In the genomic region with DNA sequence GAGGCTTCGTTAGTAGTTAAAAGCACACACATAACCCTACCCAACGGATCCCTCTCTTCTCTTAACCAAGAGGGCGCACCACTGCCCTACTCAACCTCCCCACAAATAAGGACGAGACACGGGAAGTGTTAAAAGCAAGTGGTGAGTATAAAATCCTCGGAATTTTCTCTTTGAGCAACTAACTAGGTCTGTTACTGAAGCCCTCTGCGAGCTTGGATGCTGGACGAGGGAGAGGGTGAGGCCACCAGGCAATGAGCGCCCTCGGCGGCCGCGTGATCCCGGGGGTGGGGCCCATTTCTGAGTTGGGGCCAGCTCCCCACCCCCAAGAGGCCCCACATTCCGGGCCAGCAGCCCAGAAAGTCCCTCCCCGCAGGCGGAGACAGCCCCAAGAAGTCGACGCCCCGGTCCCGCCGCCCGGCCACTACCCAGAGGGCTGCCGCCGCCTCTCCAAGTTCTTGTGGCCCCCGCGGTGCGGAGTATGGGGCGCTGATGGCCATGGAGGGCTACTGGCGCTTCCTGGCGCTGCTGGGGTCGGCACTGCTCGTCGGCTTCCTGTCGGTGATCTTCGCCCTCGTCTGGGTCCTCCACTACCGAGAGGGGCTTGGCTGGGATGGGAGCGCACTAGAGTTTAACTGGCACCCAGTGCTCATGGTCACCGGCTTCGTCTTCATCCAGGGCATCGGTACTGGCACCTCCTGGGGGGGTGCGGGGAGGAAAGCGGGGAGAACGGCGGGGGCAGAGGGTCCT, we compare ENCODE assay signal across 1 cellular context.
A peak's percentile ranks its signal among the peaks of the same experiment; 100 is the strongest.
TF ChIP-seq lines count a peak whose summit lies in the region.

CYBRD1 (plus strand) TSS at position 418 of the 747 bp plus-strand sequence; CDS start at position 490, 72 bp downstream.

TF ChIP-seq in WTC11, 78 proteins besides CTCF, POLR2A, EP300 and RAD21 (continued from another document):
- TF ChIP-seq, protein P1, sequence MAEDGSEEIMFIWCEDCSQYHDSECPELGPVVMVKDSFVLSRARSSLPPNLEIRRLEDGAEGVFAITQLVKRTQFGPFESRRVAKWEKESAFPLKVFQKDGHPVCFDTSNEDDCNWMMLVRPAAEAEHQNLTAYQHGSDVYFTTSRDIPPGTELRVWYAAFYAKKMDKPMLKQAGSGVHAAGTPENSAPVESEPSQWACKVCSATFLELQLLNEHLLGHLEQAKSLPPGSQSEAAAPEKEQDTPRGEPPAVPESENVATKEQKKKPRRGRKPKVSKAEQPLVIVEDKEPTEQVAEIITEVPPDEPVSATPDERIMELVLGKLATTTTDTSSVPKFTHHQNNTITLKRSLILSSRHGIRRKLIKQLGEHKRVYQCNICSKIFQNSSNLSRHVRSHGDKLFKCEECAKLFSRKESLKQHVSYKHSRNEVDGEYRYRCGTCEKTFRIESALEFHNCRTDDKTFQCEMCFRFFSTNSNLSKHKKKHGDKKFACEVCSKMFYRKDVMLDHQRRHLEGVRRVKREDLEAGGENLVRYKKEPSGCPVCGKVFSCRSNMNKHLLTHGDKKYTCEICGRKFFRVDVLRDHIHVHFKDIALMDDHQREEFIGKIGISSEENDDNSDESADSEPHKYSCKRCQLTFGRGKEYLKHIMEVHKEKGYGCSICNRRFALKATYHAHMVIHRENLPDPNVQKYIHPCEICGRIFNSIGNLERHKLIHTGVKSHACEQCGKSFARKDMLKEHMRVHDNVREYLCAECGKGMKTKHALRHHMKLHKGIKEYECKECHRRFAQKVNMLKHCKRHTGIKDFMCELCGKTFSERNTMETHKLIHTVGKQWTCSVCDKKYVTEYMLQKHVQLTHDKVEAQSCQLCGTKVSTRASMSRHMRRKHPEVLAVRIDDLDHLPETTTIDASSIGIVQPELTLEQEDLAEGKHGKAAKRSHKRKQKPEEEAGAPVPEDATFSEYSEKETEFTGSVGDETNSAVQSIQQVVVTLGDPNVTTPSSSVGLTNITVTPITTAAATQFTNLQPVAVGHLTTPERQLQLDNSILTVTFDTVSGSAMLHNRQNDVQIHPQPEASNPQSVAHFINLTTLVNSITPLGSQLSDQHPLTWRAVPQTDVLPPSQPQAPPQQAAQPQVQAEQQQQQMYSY (CRISPR knock-in tag; IDR thresholded peaks at IDR 0.05) = no peak
- TF ChIP-seq NR2C2 (CRISPR knock-in tag; IDR thresholded peaks at IDR 0.05) (no peak), ZNF121 (CRISPR knock-in tag; IDR thresholded peaks at IDR 0.05) (no peak), CREB1 (CRISPR knock-in tag; IDR thresholded peaks at IDR 0.05) (peak; percentile 23; the same call in 1 of the 2 replicates), JAZF1 (CRISPR knock-in tag; IDR thresholded peaks at IDR 0.05) (no peak), GTF2I (CRISPR knock-in tag; conservative IDR thresholded peaks at IDR 0.05) (no peak), NFE2L1 (CRISPR knock-in tag; IDR thresholded peaks at IDR 0.05) (no peak), RELA (CRISPR knock-in tag; IDR thresholded peaks at IDR 0.05; ENCODE audit: borderline replicate concordance) (no peak)
- TF ChIP-seq, protein P2, sequence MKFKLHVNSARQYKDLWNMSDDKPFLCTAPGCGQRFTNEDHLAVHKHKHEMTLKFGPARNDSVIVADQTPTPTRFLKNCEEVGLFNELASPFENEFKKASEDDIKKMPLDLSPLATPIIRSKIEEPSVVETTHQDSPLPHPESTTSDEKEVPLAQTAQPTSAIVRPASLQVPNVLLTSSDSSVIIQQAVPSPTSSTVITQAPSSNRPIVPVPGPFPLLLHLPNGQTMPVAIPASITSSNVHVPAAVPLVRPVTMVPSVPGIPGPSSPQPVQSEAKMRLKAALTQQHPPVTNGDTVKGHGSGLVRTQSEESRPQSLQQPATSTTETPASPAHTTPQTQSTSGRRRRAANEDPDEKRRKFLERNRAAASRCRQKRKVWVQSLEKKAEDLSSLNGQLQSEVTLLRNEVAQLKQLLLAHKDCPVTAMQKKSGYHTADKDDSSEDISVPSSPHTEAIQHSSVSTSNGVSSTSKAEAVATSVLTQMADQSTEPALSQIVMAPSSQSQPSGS (CRISPR knock-in tag; IDR thresholded peaks at IDR 0.05; ENCODE audit: borderline replicate concordance, low read depth) = no peak
TF ChIP-seq in WTC11: peak in this region for 12.
